ENCODE assay signal across 36 cellular contexts in the genomic region with DNA sequence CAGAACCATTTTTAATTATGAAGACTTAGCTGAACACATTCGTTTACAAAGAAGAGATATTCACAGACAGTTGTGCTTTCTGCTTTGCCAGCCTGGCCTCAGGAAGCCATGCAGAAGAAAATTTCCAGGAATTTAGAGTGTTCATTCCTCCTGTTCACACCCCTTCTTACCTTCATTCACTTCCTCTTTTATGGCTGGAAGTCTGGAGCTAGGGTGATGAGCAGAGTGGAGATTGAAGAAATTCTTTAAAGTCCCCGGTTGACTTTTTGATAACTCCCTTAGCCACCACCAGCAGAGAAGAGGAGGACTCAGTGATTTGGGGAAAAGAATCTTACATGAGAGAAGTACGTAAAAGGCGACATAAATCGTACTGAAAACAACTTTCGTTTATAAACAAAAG.
"Had no signal": no experiment of that assay in that cellular context is flagged by ENCODE, and none has a peak within 500 bp of the region (broad histone marks: within the 10 kb centered on the region; RNA-seq: fewer than 3 reads in every experiment).

No MANE protein-coding gene starts in this region.

- H3K27me3 Mint-ChIP-seq: activated B cell treated with CpG ODN at 0.5 μM for 24 hours; activated CD4-positive, alpha-beta memory T cell treated with anti-CD3 and anti-CD28 coated beads for 36 hours; activated CD4-positive, alpha-beta T cell treated with anti-CD3 and anti-CD28 coated beads, Interleukin-2, amount 10 ng/mL, durations not matched to agents 24 days and 14 days; activated naive CD8-positive, alpha-beta T cell treated with anti-CD3 and anti-CD28 coated beads for 36 hours had no signal

- H3K27ac ChIP-seq: brain microvascular endothelial cell, breast epithelium, VCaP had no signal

- H3K4me1 Mint-ChIP-seq: activated B cell treated with CpG ODN at 0.5 μM for 24 hours; activated CD4-positive, alpha-beta T cell treated with anti-CD3 and anti-CD28 coated beads, Interleukin-2, amount 10 ng/mL, durations not matched to agents 24 days and 14 days; activated naive CD8-positive, alpha-beta T cell treated with anti-CD3 and anti-CD28 coated beads for 36 hours; activated T-helper 17 cell treated with anti-CD3 and anti-CD28 coated beads, Interleukin-2, amount 50 U/mL, for 72 hours had no signal

- H3K4me3 Mint-ChIP-seq: activated B cell treated with CpG ODN at 0.5 μM for 24 hours; activated CD4-positive, alpha-beta memory T cell treated with anti-CD3 and anti-CD28 coated beads for 36 hours; activated CD4-positive, alpha-beta T cell treated with anti-CD3 and anti-CD28 coated beads, Interleukin-2, amount 10 ng/mL, durations not matched to agents 24 days and 14 days; activated CD8-positive, alpha-beta T cell treated with anti-CD3 and anti-CD28 coated beads for 36 hours; activated naive CD4-positive, alpha-beta T cell treated with anti-CD3 and anti-CD28 coated beads for 36 hours; activated naive CD8-positive, alpha-beta T cell treated with anti-CD3 and anti-CD28 coated beads for 36 hours; activated T-cell treated with anti-CD3 and anti-CD28 coated beads, Interleukin-2, amount 50 U/mL, for 4 hours; activated T-cell treated with anti-CD3 and anti-CD28 coated beads, Interleukin-2, amount 50 U/mL, for 72 hours; activated T-helper 1 cell treated with anti-CD3 and anti-CD28 coated beads, Interleukin-12 subunit alpha, Interleukin-12 subunit beta, Interleukin-2, Interleukin-4 antibody, amounts not matched to agents 30 ng/mL and 10 ng/mL and 1 ng/mL, durations not matched to agents 14 hours and 24 hours and 36 hours; activated T-helper 17 cell treated with anti-CD3 and anti-CD28 coated beads, Interleukin-2, amount 50 U/mL, for 72 hours; T-helper 1 cell treated with Interleukin-12 subunit alpha and Interleukin-12 subunit beta and Interleukin-4 antibody, amounts not matched to agents 30 μg/mL and 1 μg/mL, for 36 hours; T-helper 2 cell treated with Interferon-gamma antibody and Interleukin-4, amounts not matched to agents 5 μg/mL and 100 μg/mL, for 36 hours had no signal

- H3K36me3 ChIP-seq: adrenal gland, brain microvascular endothelial cell, breast epithelium had no signal

- H3K27me3 ChIP-seq: adrenal gland, body of pancreas, brain microvascular endothelial cell, breast epithelium had no signal

- DNase-seq: activated B cell treated with CpG ODN at 0.5 μM for 24 hours; activated CD4-positive, alpha-beta memory T cell treated with anti-CD3 and anti-CD28 coated beads for 36 hours; activated CD4-positive, alpha-beta T cell treated with anti-CD3 and anti-CD28 coated beads for 4 hours; activated CD4-positive, alpha-beta T cell treated with anti-CD3 and anti-CD28 coated beads, Interleukin-2, amount 10 ng/mL, durations not matched to agents 24 days and 14 days; activated CD4-positive, alpha-beta T cell treated with anti-CD3 and anti-CD28 coated beads, Interleukin-2, amount 50 U/mL, for 1 hour; activated CD4-positive, alpha-beta T cell treated with anti-CD3 and anti-CD28 coated beads, Interleukin-2, amount 50 U/mL, for 4 hours; activated CD4-positive, CD25-positive, alpha-beta regulatory T cell treated with anti-CD3 and anti-CD28 coated beads, Interleukin-2, amount 50 U/mL, for 72 hours; activated CD8-positive, alpha-beta memory T cell treated with anti-CD3 and anti-CD28 coated beads, Interleukin-2, amount 50 U/mL, for 4 hours; activated CD8-positive, alpha-beta T cell treated with anti-CD3 and anti-CD28 coated beads for 36 hours; activated effector memory CD4-positive, alpha-beta T cell treated with anti-CD3 and anti-CD28 coated beads, Interleukin-2, amount 50 U/mL, for 16 hours; activated gamma-delta T cell treated with Interleukin-2 at 50 U/mL for 16 hours; activated naive CD4-positive, alpha-beta T cell; activated naive CD4-positive, alpha-beta T cell treated with anti-CD3 and anti-CD28 coated beads for 36 hours; activated naive CD4-positive, alpha-beta T cell treated with anti-CD3 and anti-CD28 coated beads, Interleukin-2, amount 50 U/mL, for 16 hours; activated naive CD8-positive, alpha-beta T cell treated with anti-CD3 and anti-CD28 coated beads for 36 hours; activated T-cell treated with anti-CD3 and anti-CD28 coated beads for 4 hours; activated T-cell treated with anti-CD3 and anti-CD28 coated beads, Interleukin-2, amount 50 U/mL, for 1 hour; activated T-cell treated with anti-CD3 and anti-CD28 coated beads, Interleukin-2, amount 50 U/mL, for 4 hours; activated T-cell treated with anti-CD3 and anti-CD28 coated beads, Interleukin-2, amount 50 U/mL, for 72 hours; amniotic stem cell; aorta; brain microvascular endothelial cell; central memory CD4-positive, alpha-beta T cell; T-helper 2 cell; T-helper 9 cell had no signal

- H3K9me3 ChIP-seq: adrenal gland, body of pancreas, breast epithelium had no signal

- H3K4me3 ChIP-seq: adrenal gland, body of pancreas, breast epithelium had no signal

- H3K4me1 ChIP-seq: adrenal gland, breast epithelium had no signal

- H3K9me3 Mint-ChIP-seq: activated B cell treated with CpG ODN at 0.5 μM for 24 hours; activated CD4-positive, alpha-beta memory T cell treated with anti-CD3 and anti-CD28 coated beads for 36 hours; activated CD4-positive, alpha-beta T cell treated with anti-CD3 and anti-CD28 coated beads, Interleukin-2, amount 10 ng/mL, durations not matched to agents 24 days and 14 days; activated naive CD4-positive, alpha-beta T cell treated with anti-CD3 and anti-CD28 coated beads for 36 hours; activated naive CD8-positive, alpha-beta T cell treated with anti-CD3 and anti-CD28 coated beads for 36 hours; activated T-cell treated with anti-CD3 and anti-CD28 coated beads, Interleukin-2, amount 50 U/mL, for 4 hours; activated T-helper 1 cell treated with anti-CD3 and anti-CD28 coated beads, Interleukin-12 subunit alpha, Interleukin-12 subunit beta, Interleukin-2, Interleukin-4 antibody, amounts not matched to agents 30 ng/mL and 10 ng/mL and 1 ng/mL, durations not matched to agents 14 hours and 24 hours and 36 hours; activated T-helper 17 cell treated with anti-CD3 and anti-CD28 coated beads, Interleukin-2, amount 50 U/mL, for 72 hours; T-helper 1 cell treated with Interleukin-12 subunit alpha and Interleukin-12 subunit beta and Interleukin-4 antibody, amounts not matched to agents 30 μg/mL and 1 μg/mL, for 36 hours; T-helper 2 cell treated with Interferon-gamma antibody and Interleukin-4, amounts not matched to agents 5 μg/mL and 100 μg/mL, for 36 hours had no signal

- FAIRE-seq: astrocyte, TTC549 had no signal

- ATAC-seq: activated CD8-positive, alpha-beta T cell treated with anti-CD3 and anti-CD28 coated beads for 36 hours; activated naive CD4-positive, alpha-beta T cell treated with anti-CD3 and anti-CD28 coated beads, Interleukin-2, amount 50 U/mL, for 72 hours; activated T-cell treated with anti-CD3 and anti-CD28 coated beads, Interleukin-2, amount 50 U/mL, for 4 hours; activated T-cell treated with anti-CD3 and anti-CD28 coated beads, Interleukin-2, amount 50 U/mL, for 72 hours; activated T-helper 17 cell treated with anti-CD3 and anti-CD28 coated beads, Interleukin-2, amount 50 U/mL, for 72 hours had no signal

- H3K36me3 Mint-ChIP-seq: activated CD4-positive, alpha-beta memory T cell treated with anti-CD3 and anti-CD28 coated beads for 36 hours; activated naive CD8-positive, alpha-beta T cell treated with anti-CD3 and anti-CD28 coated beads for 36 hours had no signal

- H3K27ac Mint-ChIP-seq: activated B cell treated with CpG ODN at 0.5 μM for 24 hours; activated CD4-positive, alpha-beta memory T cell treated with anti-CD3 and anti-CD28 coated beads for 36 hours; activated CD4-positive, alpha-beta T cell treated with anti-CD3 and anti-CD28 coated beads, Interleukin-2, amount 10 ng/mL, durations not matched to agents 24 days and 14 days; activated CD8-positive, alpha-beta T cell treated with anti-CD3 and anti-CD28 coated beads for 36 hours; activated naive CD4-positive, alpha-beta T cell treated with anti-CD3 and anti-CD28 coated beads for 36 hours; activated naive CD4-positive, alpha-beta T cell treated with anti-CD3 and anti-CD28 coated beads, Interleukin-2, amount 50 U/mL, for 72 hours; activated naive CD8-positive, alpha-beta T cell treated with anti-CD3 and anti-CD28 coated beads for 36 hours; activated T-cell treated with anti-CD3 and anti-CD28 coated beads, Interleukin-2, amount 50 U/mL, for 72 hours; activated T-helper 1 cell treated with anti-CD3 and anti-CD28 coated beads, Interleukin-12 subunit alpha, Interleukin-12 subunit beta, Interleukin-2, Interleukin-4 antibody, amounts not matched to agents 30 ng/mL and 10 ng/mL and 1 ng/mL, durations not matched to agents 14 hours and 24 hours and 36 hours; activated T-helper 17 cell treated with anti-CD3 and anti-CD28 coated beads, Interleukin-2, amount 50 U/mL, for 72 hours; T-helper 1 cell treated with Interleukin-12 subunit alpha and Interleukin-12 subunit beta and Interleukin-4 antibody, amounts not matched to agents 30 μg/mL and 1 μg/mL, for 36 hours; T-helper 2 cell treated with Interferon-gamma antibody and Interleukin-4, amounts not matched to agents 5 μg/mL and 100 μg/mL, for 36 hours had no signal
